In the genomic region with DNA sequence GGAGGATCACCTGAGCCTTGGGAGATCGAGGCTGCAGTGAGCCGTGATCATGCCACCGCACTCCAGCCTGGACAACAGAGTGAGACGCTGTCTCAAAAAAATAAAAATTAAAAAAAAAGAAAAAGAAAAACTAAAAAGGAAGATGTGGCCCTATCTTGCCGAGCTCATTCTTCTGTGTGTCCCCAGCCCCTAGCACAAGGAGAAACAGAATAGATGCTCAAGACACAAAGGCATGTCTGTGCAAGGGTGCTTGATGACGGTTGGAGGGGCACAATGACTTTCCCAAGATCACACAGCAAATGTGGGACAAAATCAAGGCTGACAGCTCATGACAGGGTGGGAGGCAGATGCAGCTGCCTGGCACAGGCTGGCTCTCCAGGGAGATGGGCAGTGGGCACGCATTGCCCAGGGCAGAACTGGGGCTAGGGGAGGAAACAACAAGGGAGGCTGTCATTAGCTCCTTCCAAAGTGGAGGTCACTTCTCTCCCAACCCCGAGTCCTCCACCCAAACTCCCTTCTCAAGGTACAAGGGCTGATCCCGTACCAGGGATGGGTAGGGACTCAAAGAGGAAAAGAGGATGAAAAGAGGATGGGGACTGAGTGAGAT, we compare ENCODE assay signal across 9 cellular contexts. TPM values are rescaled to one million over a fixed set of nuclear protein-coding genes. Genes with fewer than 3 reads are reported as not detected.
DNase-seq lines count a peak whose midpoint lies in the region; ATAC-seq and TF ChIP-seq lines count a peak whose summit lies in the region.
"Had no signal": no experiment of that assay in that cellular context is flagged by ENCODE, and none has a peak within 500 bp of the region (broad histone marks: within the 10 kb centered on the region; RNA-seq: fewer than 3 reads in every experiment).

No MANE protein-coding gene starts in this region.

- H3K9me3 Mint-ChIP-seq in activated CD4-positive, alpha-beta memory T cell treated with anti-CD3 and anti-CD28 coated beads, Interleukin-2, amount 10 ng/mL, durations not matched to agents 7 days and 5 days = no peaks in the 10 kb centered on the region
- H3K9me3 Mint-ChIP-seq in glutamatergic neuron (ENCODE audit: unreplicated experiment) = peaks cover 17% of the 10 kb centered on the region

- no peaks in the 10 kb centered on the region; the same call in 1 of the 2 replicates for H3K27me3 ChIP-seq in H7 (ENCODE audit: control insufficient read depth, insufficient read depth, low read length)
- H3K27me3 ChIP-seq in effector memory CD4-positive, alpha-beta T cell (replicated peaks; ENCODE audit: control insufficient read depth, insufficient read depth, low read length, poor library complexity, severe bottlenecking) = no peaks in the 10 kb centered on the region

- H3K36me3 ChIP-seq in H7 (replicated peaks; ENCODE audit: control insufficient read depth, insufficient read depth, low read length) = no peaks in the 10 kb centered on the region; the same call in 1 of the 2 replicates
- no peaks in the 10 kb centered on the region for H3K36me3 ChIP-seq in effector memory CD4-positive, alpha-beta T cell (ENCODE audit: control insufficient read depth, insufficient read depth, low read length)

- H3K27ac ChIP-seq in skin epidermis = peak overlapping the region in 19 of 21 experiments; percentile 56 to 89 (median 81)
- H3K27ac ChIP-seq in effector memory CD4-positive, alpha-beta T cell (ENCODE audit: insufficient read depth, low read length, poor library complexity, severe bottlenecking) = no peak overlapping the region

- no peak for ATAC-seq in HG02588 (IDR thresholded peaks at IDR 0.05; ENCODE audit: unreplicated experiment)

- CTCF ChIA-PET in activated CD4-positive, alpha-beta memory T cell treated with anti-CD3 and anti-CD28 coated beads, Interleukin-2, amount 10 ng/mL, durations not matched to agents 7 days and 5 days (lab: Charles Lee) = interaction anchor here (3.4 kb wide), 1 partner anchor 15 kb away, joined by 15 read pairs; no protein-coding TSS in a partner anchor

- H3K4me1 ChIP-seq in effector memory CD4-positive, alpha-beta T cell (ENCODE audit: control insufficient read depth, insufficient read depth, low read length, poor library complexity, severe bottlenecking) = peaks cover 19% of the 10 kb centered on the region

- peaks cover 2% of the 10 kb centered on the region for H3K36me3 Mint-ChIP-seq in activated CD4-positive, alpha-beta memory T cell treated with anti-CD3 and anti-CD28 coated beads, Interleukin-2, amount 10 ng/mL, durations not matched to agents 7 days and 5 days (ENCODE audit: low read depth)
- H3K36me3 Mint-ChIP-seq in glutamatergic neuron (ENCODE audit: unreplicated experiment) = no peaks in the 10 kb centered on the region

- H3K9me3 ChIP-seq in effector memory CD4-positive, alpha-beta T cell (ENCODE audit: control insufficient read depth, low read length) = no peaks in the 10 kb centered on the region

- H3K4me3 ChIP-seq in H7 (ENCODE audit: insufficient read depth, low read depth, low read length) (peak overlapping the region; percentile 80), skin epidermis (peak overlapping the region; percentile 65 to 84 (median 72))
- H3K4me3 ChIP-seq in effector memory CD4-positive, alpha-beta T cell (ENCODE audit: insufficient read depth, low read depth, low read length, poor library complexity, severe bottlenecking) = no peak overlapping the region

- peaks cover 7% of the 10 kb centered on the region for H3K27me3 Mint-ChIP-seq in activated CD4-positive, alpha-beta memory T cell treated with anti-CD3 and anti-CD28 coated beads, Interleukin-2, amount 10 ng/mL, durations not matched to agents 7 days and 5 days
- peaks cover 15% of the 10 kb centered on the region for H3K27me3 Mint-ChIP-seq in glutamatergic neuron (ENCODE audit: unreplicated experiment)

- H3K4me3 Mint-ChIP-seq in activated CD4-positive, alpha-beta memory T cell treated with anti-CD3 and anti-CD28 coated beads, Interleukin-2, amount 10 ng/mL, durations not matched to agents 7 days and 5 days = peak overlapping the region; percentile 71
- H3K4me3 Mint-ChIP-seq in glutamatergic neuron (ENCODE audit: unreplicated experiment) = peak overlapping the region; percentile 90

- DNase-seq in H7 (no peak), glutamatergic neuron (no peak), Kasumi-1 (lab: John Stamatoyannopoulos, UW) (no peak), RKO (ENCODE audit: low spot score) (no peak)
- DNase-seq in activated CD4-positive, alpha-beta memory T cell treated with anti-CD3 and anti-CD28 coated beads, Interleukin-2, amount 10 ng/mL, durations not matched to agents 7 days and 5 days = no peak
- DNase-seq in effector memory CD4-positive, alpha-beta T cell = no peak
- DNase-seq: central memory CD4-positive, alpha-beta T cell had no signal

- POLR2A ChIA-PET in activated CD4-positive, alpha-beta memory T cell treated with anti-CD3 and anti-CD28 coated beads, Interleukin-2, amount 10 ng/mL, durations not matched to agents 7 days and 5 days (lab: Charles Lee) = interaction anchor here (0.9 to 1.5 kb wide), 3 partner anchors 20 to 92 kb away, joined by 3 to 4 read pairs (median 3); no protein-coding TSS in a partner anchor

- H3K27ac Mint-ChIP-seq in activated CD4-positive, alpha-beta memory T cell treated with anti-CD3 and anti-CD28 coated beads, Interleukin-2, amount 10 ng/mL, durations not matched to agents 7 days and 5 days = no peak overlapping the region
- H3K27ac Mint-ChIP-seq in glutamatergic neuron (ENCODE audit: unreplicated experiment) = peak overlapping the region; percentile 94

- H3K4me1 Mint-ChIP-seq in activated CD4-positive, alpha-beta memory T cell treated with anti-CD3 and anti-CD28 coated beads, Interleukin-2, amount 10 ng/mL, durations not matched to agents 7 days and 5 days = peaks cover 15% of the 10 kb centered on the region
- H3K4me1 Mint-ChIP-seq in glutamatergic neuron (ENCODE audit: low read depth, unreplicated experiment) = peaks cover 11% of the 10 kb centered on the region

- TF ChIP-seq CTCF in glutamatergic neuron (IDR thresholded peaks at IDR 0.05; ENCODE audit: partially characterized antibody, unreplicated experiment) = no peak

RNA-seq across cellular contexts. Expression of gene NRSN2, which starts 0.8 kb away (rescaled TPM):
- 31.6 and 48.5 TPM in 2 replicates for total RNA-seq in H7 (2014; rRNA removed; shearing (Covaris generic))
- 1 to 10 TPM; 1.8 to 2.7 TPM for total RNA-seq in activated CD4-positive, alpha-beta memory T cell treated with anti-CD3 and anti-CD28 coated beads, Interleukin-2, amount 10 ng/mL, durations not matched to agents 7 days and 5 days
- total RNA-seq in glutamatergic neuron (ENCODE audit: unreplicated experiment) = 89.3 TPM

RNA-seq across cellular contexts. Expression of gene SOX12, which starts 20.8 kb away (rescaled TPM):
- total RNA-seq in H7 (2014; rRNA removed; shearing (Covaris generic)) = 14.7 and 15.7 TPM in 2 replicates
- total RNA-seq in activated CD4-positive, alpha-beta memory T cell treated with anti-CD3 and anti-CD28 coated beads, Interleukin-2, amount 10 ng/mL, durations not matched to agents 7 days and 5 days = 1 to 10 TPM; 2.9 to 3.2 TPM
- 67.0 TPM for total RNA-seq in glutamatergic neuron (ENCODE audit: unreplicated experiment)

RNA-seq across cellular contexts. Expression of gene TRIB3, which starts 34.4 kb away (rescaled TPM):
- 11.7 and 17.6 TPM in 2 replicates for total RNA-seq in H7 (2014; rRNA removed; shearing (Covaris generic))
- total RNA-seq in activated CD4-positive, alpha-beta memory T cell treated with anti-CD3 and anti-CD28 coated beads, Interleukin-2, amount 10 ng/mL, durations not matched to agents 7 days and 5 days = 10 to 100 TPM; 28.3 to 28.9 TPM
- 29.3 TPM for total RNA-seq in glutamatergic neuron (ENCODE audit: unreplicated experiment)

RNA-seq across cellular contexts. Expression of gene ZCCHC3, which starts 48.8 kb away (rescaled TPM):
- total RNA-seq in H7 (2014; rRNA removed; shearing (Covaris generic)) = 24.0 and 27.9 TPM in 2 replicates
- total RNA-seq in activated CD4-positive, alpha-beta memory T cell treated with anti-CD3 and anti-CD28 coated beads, Interleukin-2, amount 10 ng/mL, durations not matched to agents 7 days and 5 days = 10 to 100 TPM; 23.5 to 23.9 TPM
- total RNA-seq in glutamatergic neuron (ENCODE audit: unreplicated experiment) = 15.3 TPM

RNA-seq across cellular contexts. Expression of gene C20orf96, which starts 55.6 kb away (rescaled TPM):
- 1.7 and 2.1 TPM in 2 replicates for total RNA-seq in H7 (2014; rRNA removed; shearing (Covaris generic))
- total RNA-seq in activated CD4-positive, alpha-beta memory T cell treated with anti-CD3 and anti-CD28 coated beads, Interleukin-2, amount 10 ng/mL, durations not matched to agents 7 days and 5 days = 1 to 10 TPM; 5.9 to 6.0 TPM
- 61.1 TPM for total RNA-seq in glutamatergic neuron (ENCODE audit: unreplicated experiment)
